In the genomic region with DNA sequence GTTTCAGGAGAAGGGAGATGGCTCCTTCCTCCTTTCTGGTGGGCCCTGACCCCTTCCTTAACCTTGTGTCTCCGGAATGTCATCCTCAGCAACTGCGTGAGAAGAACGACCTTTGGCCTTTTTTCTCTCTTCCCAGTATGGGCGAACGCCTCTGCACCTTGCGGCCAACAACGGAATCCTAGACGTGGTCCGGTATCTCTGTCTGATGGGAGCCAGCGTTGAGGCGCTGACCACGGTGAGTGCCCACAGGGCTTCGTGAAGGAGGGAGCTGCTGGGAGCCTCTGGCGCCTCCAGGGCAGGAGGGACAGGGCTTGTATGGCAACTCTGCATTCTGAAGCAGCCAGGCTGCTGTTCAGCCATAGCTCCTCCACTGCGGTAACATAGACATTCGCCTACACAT, we compare ENCODE assay signal across 24 cellular contexts.
"Had no signal": no experiment of that assay in that cellular context is flagged by ENCODE, and none has a peak within 500 bp of the region (broad histone marks: within the 10 kb centered on the region; RNA-seq: fewer than 3 reads in every experiment).

No MANE protein-coding gene starts in this region.

- H3K9me3 Mint-ChIP-seq: activated CD4-positive, alpha-beta memory T cell treated with anti-CD3 and anti-CD28 coated beads, Interleukin-2, amount 10 ng/mL, durations not matched to agents 7 days and 5 days; activated naive CD4-positive, alpha-beta T cell treated with anti-CD3 and anti-CD28 coated beads, Interleukin-2, amount 10 ng/mL, durations not matched to agents 7 days and 5 days; activated T-helper 2 cell treated with anti-CD3 and anti-CD28 coated beads, Interferon-gamma antibody, Interleukin-2, Interleukin-4, amounts not matched to agents 10 μg/mL and 5 μg/mL and 100 μg/mL, durations not matched to agents 14 hours and 24 hours and 36 hours had no signal

- ATAC-seq: activated T-cell treated with anti-CD3 and anti-CD28 coated beads, Interleukin-2, amount 50 U/mL, for 72 hours had no signal

- H3K27ac Mint-ChIP-seq: activated CD4-positive, alpha-beta memory T cell treated with anti-CD3 and anti-CD28 coated beads, Interleukin-2, amount 10 ng/mL, durations not matched to agents 7 days and 5 days; activated naive CD4-positive, alpha-beta T cell treated with anti-CD3 and anti-CD28 coated beads, Interleukin-2, amount 10 ng/mL, durations not matched to agents 7 days and 5 days; activated naive CD8-positive, alpha-beta T cell treated with anti-CD3 and anti-CD28 coated beads for 36 hours; activated T-cell treated with anti-CD3 and anti-CD28 coated beads, Interleukin-2, amount 50 U/mL, for 72 hours; activated T-helper 2 cell treated with anti-CD3 and anti-CD28 coated beads, Interferon-gamma antibody, Interleukin-2, Interleukin-4, amounts not matched to agents 10 μg/mL and 5 μg/mL and 100 μg/mL, durations not matched to agents 14 hours and 24 hours and 36 hours had no signal

- FAIRE-seq: K562, RCC 7860, TTC549 had no signal

- H3K4me3 Mint-ChIP-seq: activated CD4-positive, alpha-beta memory T cell treated with anti-CD3 and anti-CD28 coated beads, Interleukin-2, amount 10 ng/mL, durations not matched to agents 7 days and 5 days; activated naive CD4-positive, alpha-beta T cell treated with anti-CD3 and anti-CD28 coated beads, Interleukin-2, amount 10 ng/mL, durations not matched to agents 7 days and 5 days; activated naive CD8-positive, alpha-beta T cell treated with anti-CD3 and anti-CD28 coated beads for 36 hours; activated T-cell treated with anti-CD3 and anti-CD28 coated beads, Interleukin-2, amount 50 U/mL, for 72 hours had no signal

- H3K36me3 Mint-ChIP-seq: activated naive CD4-positive, alpha-beta T cell treated with anti-CD3 and anti-CD28 coated beads, Interleukin-2, amount 10 ng/mL, durations not matched to agents 7 days and 5 days; activated naive CD8-positive, alpha-beta T cell treated with anti-CD3 and anti-CD28 coated beads for 36 hours had no signal

- DNase-seq: activated CD4-positive, alpha-beta memory T cell treated with anti-CD3 and anti-CD28 coated beads, Interleukin-2, amount 10 ng/mL, durations not matched to agents 7 days and 5 days; activated CD4-positive, alpha-beta T cell treated with anti-CD3 and anti-CD28 coated beads, Interleukin-2, amount 50 U/mL, for 1 hour; activated CD4-positive, CD25-positive, alpha-beta regulatory T cell; activated CD8-positive, alpha-beta memory T cell treated with anti-CD3 and anti-CD28 coated beads, Interleukin-2, amount 50 U/mL, for 4 hours; activated gamma-delta T cell treated with Interleukin-2 at 50 U/mL for 16 hours; activated naive CD4-positive, alpha-beta T cell treated with anti-CD3 and anti-CD28 coated beads, Interleukin-2, amount 10 ng/mL, durations not matched to agents 7 days and 5 days; activated naive CD8-positive, alpha-beta T cell treated with anti-CD3 and anti-CD28 coated beads for 36 hours; activated T-cell treated with anti-CD3 and anti-CD28 coated beads, Interleukin-2, amount 50 U/mL, for 72 hours; caudate nucleus; Karpas-422; MM.1S; NCI-H1105; NCI-H1436; NCI-H1694 treated with DMSO at 0.1 percent for 48 hours; NCI-H2029 treated with DMSO at 0.1 percent for 48 hours; NCI-H510A treated with DMSO at 0.1 percent for 48 hours; NCI-H69; SHP77 treated with DMSO at 0.1 percent for 48 hours; T-helper 2 cell; T1000 had no signal

- H3K4me3 ChIP-seq: K562 had no signal

- H3K27me3 Mint-ChIP-seq: activated naive CD8-positive, alpha-beta T cell treated with anti-CD3 and anti-CD28 coated beads for 36 hours had no signal

- H3K4me1 Mint-ChIP-seq: activated CD4-positive, alpha-beta memory T cell treated with anti-CD3 and anti-CD28 coated beads, Interleukin-2, amount 10 ng/mL, durations not matched to agents 7 days and 5 days; activated naive CD4-positive, alpha-beta T cell treated with anti-CD3 and anti-CD28 coated beads, Interleukin-2, amount 10 ng/mL, durations not matched to agents 7 days and 5 days; activated naive CD8-positive, alpha-beta T cell treated with anti-CD3 and anti-CD28 coated beads for 36 hours had no signal
